In the genomic region with DNA sequence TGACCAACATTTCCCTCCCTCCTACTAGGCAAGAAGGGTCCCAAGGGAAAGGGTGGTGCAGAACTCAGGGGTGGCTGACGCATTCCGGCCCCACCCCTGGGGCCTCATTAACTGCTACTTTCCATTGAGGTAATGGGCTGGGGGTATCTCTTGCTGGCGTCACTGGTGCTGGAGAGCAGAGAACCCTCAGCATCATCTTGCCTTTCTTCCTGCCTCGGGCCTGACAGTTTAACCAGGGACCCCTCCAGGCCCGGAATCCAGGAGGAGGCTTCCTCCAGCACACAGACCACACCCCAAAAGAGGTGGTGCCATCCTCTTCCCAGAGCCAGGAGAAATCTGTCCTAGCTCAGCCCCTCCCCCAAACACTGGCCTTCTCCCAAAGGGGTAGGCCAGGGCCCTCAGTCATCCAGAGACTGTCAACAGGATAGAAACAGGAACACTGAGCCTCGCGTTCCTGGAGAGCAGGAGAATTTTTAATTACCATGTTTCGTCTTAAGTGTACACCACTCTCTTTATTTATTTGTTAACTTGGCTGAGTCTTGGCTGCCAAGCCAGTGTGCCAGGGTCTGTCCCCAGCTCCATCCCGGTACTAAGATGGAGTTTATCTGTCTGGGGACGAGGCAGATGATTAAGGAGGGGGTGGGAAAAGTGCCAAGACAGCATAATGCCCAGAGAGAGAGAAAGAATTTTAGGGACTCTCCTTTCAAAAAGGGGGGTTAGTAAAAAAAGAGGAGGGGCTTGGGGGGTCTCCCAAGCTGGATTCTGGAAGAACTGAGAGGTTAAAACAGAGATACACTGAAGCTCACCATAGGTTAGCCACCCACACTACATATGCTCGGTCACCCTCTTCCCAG, we compare ENCODE assay signal across 1 cellular context.
TF ChIP-seq lines count a peak whose summit lies in the region.

No MANE protein-coding gene starts in this region.

TF ChIP-seq in HepG2, 621 proteins besides CTCF, POLR2A, EP300 and RAD21 (continued from another document):
- TF ChIP-seq DRAP1 (CRISPR knock-in tag; IDR thresholded peaks at IDR 0.05) (0 out of 2 replicates have a peak, but pooled peaks have one; percentile 19), ZFY (CRISPR knock-in tag; IDR thresholded peaks at IDR 0.05) (peak; percentile 26; the same call in 1 of the 2 replicates), MAFK (conservative IDR thresholded peaks at IDR 0.05 in 1 of 2, IDR thresholded peaks at IDR 0.05 in 1 of 2; ENCODE audit: low read length in 2 of 2) (peak; percentile 61 to 64; a peak in 3 of 4 replicates)
